ENCODE assay signal across 8 cellular contexts in the genomic region with DNA sequence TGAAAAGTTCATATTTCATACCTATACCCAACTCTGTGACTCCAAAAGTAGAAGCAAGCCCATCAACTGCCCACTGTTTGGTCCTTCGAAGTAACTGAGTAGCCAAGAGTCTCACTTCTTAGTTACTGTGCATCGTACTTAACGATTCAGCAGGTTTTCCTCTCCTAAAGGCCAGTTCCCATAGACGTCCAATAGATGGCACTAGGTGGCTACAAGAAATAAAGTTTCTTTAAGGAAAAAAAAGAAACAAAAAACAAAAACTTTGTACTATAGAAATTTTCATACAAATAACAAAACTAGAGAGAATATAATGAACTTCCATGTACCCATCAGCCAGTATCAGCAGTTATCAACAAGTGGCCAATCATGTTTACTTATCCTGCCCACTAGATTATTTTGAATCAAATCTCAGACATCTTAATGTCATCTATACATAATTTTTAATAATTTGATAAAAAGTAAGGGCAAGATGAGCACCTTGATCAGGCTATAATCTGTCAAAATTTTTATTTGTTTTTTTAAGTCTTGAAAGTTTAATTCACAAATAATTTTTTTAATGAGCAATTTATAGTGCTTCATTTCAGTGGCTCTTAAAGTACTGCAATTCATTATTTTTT.
DNase-seq lines count a peak whose midpoint lies in the region; ATAC-seq and TF ChIP-seq lines count a peak whose summit lies in the region.

No MANE protein-coding gene starts in this region.

- TF ChIP-seq POLR2A in suprapubic skin (IDR thresholded peaks at IDR 0.05) = no peak

- H3K4me3 ChIP-seq in suprapubic skin = no peak overlapping the region

- H3K4me1 ChIP-seq in suprapubic skin = no peaks in the 10 kb centered on the region

- DNase-seq in DMS 273 treated with DMSO at 0.1 percent for 48 hours (lab: John Stamatoyannopoulos, UW) (peak; percentile 48), NCI-H1694 treated with DMSO at 0.1 percent for 48 hours (lab: John Stamatoyannopoulos, UW) (peak; percentile 14), amniotic epithelial cell (ENCODE audit: low read depth) (peak; percentile 65), iPS-NIHi11 (ENCODE audit: low spot score) (peak; percentile 37), suprapubic skin (ENCODE audit: low spot score in 2 of 2) (no peak)
- no peak for DNase-seq in stimulated activated CD4-positive, alpha-beta T cell treated with anti-CD3 and anti-CD28 coated beads, Interleukin-1b, Interleukin-23, amount 100 ng/mL, for 48 hours

- H3K36me3 ChIP-seq in suprapubic skin = no peaks in the 10 kb centered on the region

- H3K27ac ChIP-seq in suprapubic skin = no peak overlapping the region

- WGBS in suprapubic skin = 7% methylated on average over 4 of the region's 4 CpGs

- TF ChIP-seq EP300 in suprapubic skin (IDR thresholded peaks at IDR 0.05) = no peak

- H3K27me3 ChIP-seq in suprapubic skin = no peaks in the 10 kb centered on the region

- TF ChIP-seq CTCF in suprapubic skin (IDR thresholded peaks at IDR 0.05) = peak; percentile 24 to 67

- H3K9me3 ChIP-seq in suprapubic skin = no peaks in the 10 kb centered on the region

- ATAC-seq in GM19395 (IDR thresholded peaks at IDR 0.05; ENCODE audit: unreplicated experiment) (peak; percentile 68), HG02610 (IDR thresholded peaks at IDR 0.05; ENCODE audit: unreplicated experiment) (no peak)

Comparison
In these comparisons a context has a peak if more than half of its experiments do, and no peak if none do; other contexts are left out.
1. DNase-seq: peak in DMS 273 treated with DMSO at 0.1 percent for 48 hours (single experiment), NCI-H1694 treated with DMSO at 0.1 percent for 48 hours (single experiment), amniotic epithelial cell (single experiment) and iPS-NIHi11 (single experiment); none in suprapubic skin (0 of 2) and stimulated activated CD4-positive, alpha-beta T cell treated with anti-CD3 and anti-CD28 coated beads, Interleukin-1b, Interleukin-23, amount 100 ng/mL, for 48 hours (single experiment).